ENCODE assay signal across 6 cellular contexts in the genomic region with DNA sequence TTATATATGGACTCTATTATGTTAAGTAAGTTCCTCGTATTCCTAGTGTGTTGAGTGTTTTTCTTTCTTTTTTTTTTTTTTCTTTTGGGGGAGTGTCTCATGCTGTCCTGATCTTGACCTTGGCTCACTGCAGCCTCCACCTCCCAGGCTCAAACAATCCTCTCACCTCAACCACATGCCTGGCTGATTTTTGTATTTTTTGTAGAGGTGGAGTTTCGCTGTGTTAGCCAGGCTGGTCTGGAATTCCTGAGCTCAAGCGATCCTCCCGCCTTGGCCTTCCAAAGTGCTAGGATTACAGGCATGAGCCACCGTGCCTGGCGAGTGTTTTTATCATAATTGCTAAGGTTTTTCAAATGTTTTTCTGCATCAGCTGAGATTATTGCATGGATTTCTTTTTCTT. TPM values are rescaled to one million over a fixed set of nuclear protein-coding genes. Genes with fewer than 3 reads are reported as not detected.
"Had no signal": no experiment of that assay in that cellular context is flagged by ENCODE, and none has a peak within 500 bp of the region (broad histone marks: within the 10 kb centered on the region; RNA-seq: fewer than 3 reads in every experiment).

No MANE protein-coding gene starts in this region.

- H3K27me3 Mint-ChIP-seq: IgD-negative memory B cell had no signal

- ATAC-seq: GM23338, HepG2 had no signal

- DNase-seq: H9, HCEC 1CT had no signal

- H3K27ac Mint-ChIP-seq: GM23338 had no signal

- H3K4me3 Mint-ChIP-seq: GM23338, H9 had no signal

- H3K4me1 Mint-ChIP-seq: GM23338, H9 had no signal

RNA-seq across cellular contexts. Expression of a gene that starts 49.8 kb away (rescaled TPM):
- total RNA-seq: HT1080 had no signal
